ENCODE assay signal across 8 cellular contexts in the genomic region with DNA sequence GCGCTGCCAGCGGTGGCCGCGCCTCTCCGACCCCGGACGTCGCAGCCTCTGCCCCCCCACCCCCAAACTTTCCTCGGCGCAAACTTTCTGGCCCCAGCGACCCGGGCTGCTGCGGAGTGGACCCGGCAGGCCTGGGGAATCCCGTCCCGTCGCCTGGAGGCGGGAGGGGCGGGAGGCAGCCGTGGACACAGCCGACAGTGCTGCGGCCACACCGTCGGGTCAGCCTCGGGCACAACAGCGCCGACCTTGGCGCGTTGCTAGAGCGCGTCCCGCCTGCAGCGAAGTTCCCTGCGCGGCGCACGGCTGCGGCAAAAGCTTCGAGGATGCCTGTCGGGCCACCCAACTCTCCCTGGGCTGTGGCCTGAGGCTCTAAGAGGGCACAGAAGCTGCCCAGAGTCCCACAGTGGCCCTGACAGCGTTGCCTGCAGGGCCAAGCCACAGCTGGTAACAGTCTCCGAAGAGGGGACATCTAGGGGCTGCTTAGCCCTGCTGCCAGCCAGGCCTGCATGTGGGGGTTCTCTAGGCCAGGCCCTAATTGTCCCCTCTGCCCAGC. TPM values are rescaled to one million over a fixed set of nuclear protein-coding genes. Genes with fewer than 3 reads are reported as not detected.
A peak's percentile ranks its signal among the peaks of the same experiment; 100 is the strongest.
DNase-seq lines count a peak whose midpoint lies in the region; ATAC-seq and TF ChIP-seq lines count a peak whose summit lies in the region.

No MANE protein-coding gene starts in this region.

- H3K36me3 ChIP-seq in BLaER1 treated with 17β-estradiol and CSF1 and Interleukin-3, amounts not matched to agents 10 nM and 100 nM: peaks cover 0 to 16% (median 6%) of the 10 kb centered on the region in 11 experiments; a peak in 7 of 22 replicates
- H3K36me3 ChIP-seq in esophagus squamous epithelium (no peaks in the 10 kb centered on the region), neural progenitor cell (no peaks in the 10 kb centered on the region)

- DNase-seq in RPMI7951 (ENCODE audit: low read depth) (peak; percentile 65), esophagus squamous epithelium (lab: John Stamatoyannopoulos, UW) (no peak), neural progenitor cell (ENCODE audit: low spot score) (peak; percentile 73), dedifferentiated amniotic fluid mesenchymal stem cell (ENCODE audit: extremely low spot score) (no peak), GM13977 (ENCODE audit: low spot score) (no peak), NCI-H69 (lab: John Stamatoyannopoulos, UW) (no peak)

- ATAC-seq in GM18502 (IDR thresholded peaks at IDR 0.05; ENCODE audit: poor library complexity, unreplicated experiment): no peak

- in situ Hi-C loops in GM13977 (cut with MboI; ENCODE audit: low pct_unique_long_range_greater_than_20kb, low sequenced_read_pairs, unreplicated experiment): no loop called here

- peak in 1 of 4 donors; percentile 6 for TF ChIP-seq POLR2A in esophagus squamous epithelium (IDR thresholded peaks at IDR 0.05)

- H2AFZ ChIP-seq in neural progenitor cell (replicated peaks): no peak overlapping the region

- H3K9me3 Mint-ChIP-seq in neural progenitor cell: peaks cover 10% of the 10 kb centered on the region

- H3K4me3 ChIP-seq in BLaER1 treated with 17β-estradiol and CSF1 and Interleukin-3, amounts not matched to agents 10 nM and 100 nM: peak overlapping the region; percentile 72 to 91 (median 80)
- H3K4me3 ChIP-seq in esophagus squamous epithelium: peak overlapping the region; percentile 68 to 93 (median 80)
- no peak overlapping the region for H3K4me3 ChIP-seq in neural progenitor cell

- H3F3A ChIP-seq in neural progenitor cell (ENCODE audit: low read depth): peaks cover 6% of the 10 kb centered on the region

- no peaks in the 10 kb centered on the region for H3K9me3 ChIP-seq in BLaER1 treated with 17β-estradiol and CSF1 and Interleukin-3, amounts not matched to agents 10 nM and 100 nM (replicated peaks in 1 of 11)
- H3K9me3 ChIP-seq in esophagus squamous epithelium: no peaks in the 10 kb centered on the region
- no peaks in the 10 kb centered on the region for H3K9me3 ChIP-seq in neural progenitor cell (ENCODE audit: low read depth)

- peaks cover 7% of the 10 kb centered on the region for H3K4me1 Mint-ChIP-seq in neural progenitor cell

- H3K4me1 ChIP-seq in BLaER1 treated with 17β-estradiol and CSF1 and Interleukin-3, amounts not matched to agents 10 nM and 100 nM: peaks cover 0 to 45% (median 33%) of the 10 kb centered on the region in 10 experiments; a peak in 17 of 20 replicates
- H3K4me1 ChIP-seq in esophagus squamous epithelium (peaks cover 20 to 78% (median 42%) of the 10 kb centered on the region in 3 donors), neural progenitor cell (no peaks in the 10 kb centered on the region)

- H3K4me2 ChIP-seq in BLaER1 treated with 17β-estradiol and CSF1 and Interleukin-3, amounts not matched to agents 10 nM and 100 nM: peak overlapping the region; percentile 90 to 99 (median 97)
- no peak overlapping the region for H3K4me2 ChIP-seq in neural progenitor cell

- no peak overlapping the region for H3K27ac Mint-ChIP-seq in neural progenitor cell

- no peak for TF ChIP-seq CTCF in esophagus squamous epithelium (IDR thresholded peaks at IDR 0.05)
- TF ChIP-seq CTCF in neural progenitor cell (IDR thresholded peaks at IDR 0.05): peak; percentile 27
- TF ChIP-seq CTCF in GM13977 (IDR thresholded peaks at IDR 0.05; ENCODE audit: extremely low read depth, insufficient read depth, missing control alignments): no peak

- H3K27me3 Mint-ChIP-seq in neural progenitor cell (ENCODE audit: insufficient read depth, low read depth): peaks cover 69% of the 10 kb centered on the region

- H3K4me3 Mint-ChIP-seq in neural progenitor cell: peak overlapping the region; percentile 78

- H3K27ac ChIP-seq in BLaER1 treated with 17β-estradiol and CSF1 and Interleukin-3, amounts not matched to agents 10 nM and 100 nM: peak overlapping the region in 7 of 11 experiments; percentile 72 to 82 (median 79); a peak in 9 of 22 replicates
- peak overlapping the region; percentile 91 to 98 (median 94) for H3K27ac ChIP-seq in esophagus squamous epithelium
- no peak overlapping the region for H3K27ac ChIP-seq in neural progenitor cell

- H3K9ac ChIP-seq in BLaER1 treated with 17β-estradiol and CSF1 and Interleukin-3, amounts not matched to agents 10 nM and 100 nM: peak overlapping the region in 10 of 11 experiments; percentile 73 to 91 (median 84); a peak in 17 of 22 replicates
- no peak overlapping the region for H3K9ac ChIP-seq in neural progenitor cell

- no CpG with 5 or more reads among the region's 42 CpGs for WGBS in esophagus squamous epithelium, 2 donors

- peaks cover 0 to 50% (median 35%) of the 10 kb centered on the region in 11 experiments; a peak in 17 of 22 replicates for H4K20me1 ChIP-seq in BLaER1 treated with 17β-estradiol and CSF1 and Interleukin-3, amounts not matched to agents 10 nM and 100 nM
- H4K20me1 ChIP-seq in neural progenitor cell (ENCODE audit: low read depth): peaks cover 36% of the 10 kb centered on the region

- no peaks in the 10 kb centered on the region for H3K36me3 Mint-ChIP-seq in neural progenitor cell

- no peaks in the 10 kb centered on the region for H3K79me2 ChIP-seq in neural progenitor cell (ENCODE audit: low read depth)

- H3K27me3 ChIP-seq in BLaER1 treated with 17β-estradiol and CSF1 and Interleukin-3, amounts not matched to agents 10 nM and 100 nM: peaks cover 6 to 24% (median 8%) of the 10 kb centered on the region in 11 experiments; a peak in 18 of 22 replicates
- H3K27me3 ChIP-seq in esophagus squamous epithelium (peaks cover 0 to 3% (median 0%) of the 10 kb centered on the region in 4 donors), neural progenitor cell (peaks cover 98% of the 10 kb centered on the region)

- intact Hi-C loops in esophagus squamous epithelium (cut with DNase I): no loop called here

RNA-seq across cellular contexts. Expression of gene NFIX, which starts 1.3 kb away (rescaled TPM):
- total RNA-seq in RPMI7951 (2014; rRNA removed; shearing (Covaris generic)): 19.6 and 22.5 TPM in 2 replicates
- total RNA-seq in esophagus squamous epithelium (10 to 100 TPM; 32.3 to 81.2 (median 51.6) TPM), neural progenitor cell (ENCODE audit: low replicate concordance) (0.06 TPM in 2 replicates)

RNA-seq across cellular contexts. Expression of gene DAND5, which starts 27.2 kb away (rescaled TPM):
- not detected in 2 replicates for total RNA-seq in RPMI7951 (2014; rRNA removed; shearing (Covaris generic))
- total RNA-seq in esophagus squamous epithelium (not detected), neural progenitor cell (ENCODE audit: low replicate concordance) (0.06 and 0.07 TPM in 2 replicates)

RNA-seq across cellular contexts. Expression of gene GADD45GIP1, which starts 39.6 kb away (rescaled TPM):
- total RNA-seq in RPMI7951 (2014; rRNA removed; shearing (Covaris generic)): 41.2 and 65.1 TPM in 2 replicates
- total RNA-seq in esophagus squamous epithelium: 10 to 100 TPM; 34.4 to 59.7 (median 44.9) TPM
- total RNA-seq in neural progenitor cell (ENCODE audit: low replicate concordance): 17.1 and 42.2 TPM in 2 replicates

RNA-seq across cellular contexts. Expression of gene RAD23A, which starts 51.0 kb away (rescaled TPM):
- total RNA-seq in RPMI7951 (2014; rRNA removed; shearing (Covaris generic)): 104 and 123 TPM in 2 replicates
- 10 to 100 TPM; 67.7 to 87.4 (median 82.4) TPM for total RNA-seq in esophagus squamous epithelium
- total RNA-seq in neural progenitor cell (ENCODE audit: low replicate concordance): 37.7 and 54.9 TPM in 2 replicates

RNA-seq across cellular contexts. Expression of gene CALR, which starts 58.2 kb away (rescaled TPM):
- 1,708 and 2,160 TPM in 2 replicates for total RNA-seq in RPMI7951 (2014; rRNA removed; shearing (Covaris generic))
- total RNA-seq in esophagus squamous epithelium: 100 to 1,000 TPM; 262 to 577 (median 513) TPM
- total RNA-seq in neural progenitor cell (ENCODE audit: low replicate concordance): 437 and 569 TPM in 2 replicates

Comparison
In these comparisons a context has a peak if more than half of its experiments do, and no peak if none do; other contexts are left out.
1. DNase-seq: peak in RPMI7951 (single experiment) and neural progenitor cell (single experiment); none in esophagus squamous epithelium (single experiment), dedifferentiated amniotic fluid mesenchymal stem cell (single experiment), GM13977 (single experiment) and NCI-H69 (single experiment).
2. RNA of gene NFIX, which starts 1.3 kb away (total RNA-seq): 32.3 to 81.2 TPM in esophagus squamous epithelium and 19.6 to 22.5 TPM in RPMI7951; 0.06 TPM in neural progenitor cell; every median in the first group is over 10 times any median in the second.